Comparison of ENCODE assay signal across 11 cellular contexts in the genomic region with DNA sequence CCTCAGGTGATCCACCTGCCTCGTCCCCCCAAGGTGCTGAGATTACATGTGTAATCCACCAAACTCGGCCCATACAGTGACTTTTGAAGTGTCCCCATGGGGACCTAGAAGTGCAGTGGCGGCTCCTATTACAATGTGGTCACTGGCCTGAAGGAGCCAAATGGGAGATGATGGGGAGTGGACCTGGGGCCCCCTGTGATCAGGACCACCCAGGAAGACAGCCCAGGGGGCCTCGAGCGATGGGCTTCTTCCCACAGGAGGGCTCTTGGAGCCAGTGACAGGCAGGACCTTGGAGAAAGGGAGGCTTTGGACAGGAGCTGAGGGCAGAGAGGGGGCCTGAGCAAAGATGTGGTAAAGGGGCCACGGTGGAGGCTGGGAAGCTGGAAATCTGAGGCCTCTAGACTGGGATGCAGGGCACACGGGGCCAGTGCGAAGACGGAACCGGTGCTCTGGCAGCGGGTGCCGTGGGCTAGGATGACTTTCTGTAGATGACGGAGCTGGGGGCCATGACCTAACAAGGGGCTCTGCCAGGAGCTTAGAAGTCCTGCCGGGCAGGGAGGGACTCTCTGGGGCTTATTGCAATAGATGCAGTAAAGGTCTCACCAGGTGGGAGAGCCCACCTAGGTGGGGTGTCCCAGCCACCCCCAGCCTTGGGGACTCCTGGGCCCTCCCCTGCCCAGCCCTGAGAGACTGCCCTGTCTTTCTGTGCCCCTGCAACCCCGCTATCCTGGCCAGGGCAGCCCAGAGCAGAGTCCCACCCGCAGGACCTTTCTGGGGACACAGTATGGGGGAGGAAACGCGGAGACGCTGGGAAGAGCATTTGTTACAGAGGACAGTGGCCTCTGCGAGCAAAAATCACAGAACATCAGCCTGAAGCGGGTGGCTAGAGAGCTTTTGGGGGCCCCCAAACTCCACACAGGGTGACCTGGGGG. TPM values are rescaled to one million over a fixed set of nuclear protein-coding genes. Genes with fewer than 3 reads are reported as not detected.
DNase-seq lines count a peak whose midpoint lies in the region; ATAC-seq, FAIRE-seq and TF ChIP-seq lines count a peak whose summit lies in the region.
"Had no signal": no experiment of that assay in that cellular context is flagged by ENCODE, and none has a peak within 500 bp of the region (broad histone marks: within the 10 kb centered on the region; RNA-seq: fewer than 3 reads in every experiment).

No MANE protein-coding gene starts in this region.

- peaks cover 47% of the 10 kb centered on the region for H3K4me1 Mint-ChIP-seq in activated CD8-positive, alpha-beta T cell treated with anti-CD3 and anti-CD28 coated beads for 36 hours (ENCODE audit: low read depth)
- H3K4me1 Mint-ChIP-seq in activated CD8-positive, alpha-beta T cell treated with anti-CD3 and anti-CD28 coated beads, Interleukin-2, amount 10 ng/mL, durations not matched to agents 7 days and 5 days (ENCODE audit: low read depth) = peaks cover 46% of the 10 kb centered on the region
- H3K4me1 Mint-ChIP-seq in stimulated activated effector memory CD8-positive, alpha-beta T cell treated with anti-CD3 and anti-CD28 coated beads, Interleukin-12 subunit alpha, Interleukin-12 subunit beta, amount 100 ng/mL, for 72 hours = peaks cover 38% of the 10 kb centered on the region

- peaks cover 23% of the 10 kb centered on the region for H3K36me3 Mint-ChIP-seq in activated CD8-positive, alpha-beta T cell treated with anti-CD3 and anti-CD28 coated beads for 36 hours (ENCODE audit: low read depth)
- H3K36me3 Mint-ChIP-seq in activated CD8-positive, alpha-beta T cell treated with anti-CD3 and anti-CD28 coated beads, Interleukin-2, amount 10 ng/mL, durations not matched to agents 7 days and 5 days (ENCODE audit: low read depth) = peaks cover 30% of the 10 kb centered on the region
- peaks cover 67% of the 10 kb centered on the region for H3K36me3 Mint-ChIP-seq in stimulated activated effector memory CD8-positive, alpha-beta T cell treated with anti-CD3 and anti-CD28 coated beads, Interleukin-12 subunit alpha, Interleukin-12 subunit beta, amount 100 ng/mL, for 72 hours

- H3K9me3 Mint-ChIP-seq in activated CD8-positive, alpha-beta T cell treated with anti-CD3 and anti-CD28 coated beads for 36 hours = no peaks in the 10 kb centered on the region
- no peaks in the 10 kb centered on the region for H3K9me3 Mint-ChIP-seq in activated CD8-positive, alpha-beta T cell treated with anti-CD3 and anti-CD28 coated beads, Interleukin-2, amount 10 ng/mL, durations not matched to agents 7 days and 5 days (ENCODE audit: insufficient read depth)
- no peaks in the 10 kb centered on the region for H3K9me3 Mint-ChIP-seq in stimulated activated effector memory CD8-positive, alpha-beta T cell treated with anti-CD3 and anti-CD28 coated beads, Interleukin-12 subunit alpha, Interleukin-12 subunit beta, amount 100 ng/mL, for 72 hours

- H3K27ac Mint-ChIP-seq in activated CD8-positive, alpha-beta T cell treated with anti-CD3 and anti-CD28 coated beads for 36 hours = no peak overlapping the region
- no peak overlapping the region for H3K27ac Mint-ChIP-seq in activated CD8-positive, alpha-beta T cell treated with anti-CD3 and anti-CD28 coated beads, Interleukin-2, amount 10 ng/mL, durations not matched to agents 7 days and 5 days
- peak overlapping the region; percentile 79 for H3K27ac Mint-ChIP-seq in stimulated activated effector memory CD8-positive, alpha-beta T cell treated with anti-CD3 and anti-CD28 coated beads, Interleukin-12 subunit alpha, Interleukin-12 subunit beta, amount 100 ng/mL, for 72 hours

- no peaks in the 10 kb centered on the region for H3K27me3 ChIP-seq in RWPE2 (ENCODE audit: insufficient read depth, poor library complexity, severe bottlenecking)

- no peaks in the 10 kb centered on the region for H3K27me3 Mint-ChIP-seq in activated CD8-positive, alpha-beta T cell treated with anti-CD3 and anti-CD28 coated beads for 36 hours
- no peaks in the 10 kb centered on the region for H3K27me3 Mint-ChIP-seq in activated CD8-positive, alpha-beta T cell treated with anti-CD3 and anti-CD28 coated beads, Interleukin-2, amount 10 ng/mL, durations not matched to agents 7 days and 5 days (ENCODE audit: low read depth)

- H3K9me3 ChIP-seq in RWPE2 (ENCODE audit: severe bottlenecking) (no peaks in the 10 kb centered on the region), kidney (ENCODE audit: control insufficient read depth in 1 of 2, low read length in 2 of 2) (no peaks in the 10 kb centered on the region)

- H3K4me1 ChIP-seq in RWPE2 (ENCODE audit: insufficient read depth, poor library complexity, severe bottlenecking) (peaks cover 34% of the 10 kb centered on the region), kidney (ENCODE audit: control insufficient read depth in 1 of 2, insufficient read depth in 1 of 2, low read depth in 1 of 2, low read length in 2 of 2) (peaks cover 25 to 32% of the 10 kb centered on the region in 2 donors)

- peak; percentile 20 for DNase-seq in activated CD8-positive, alpha-beta T cell treated with anti-CD3 and anti-CD28 coated beads for 36 hours
- no peak for DNase-seq in activated CD8-positive, alpha-beta T cell treated with anti-CD3 and anti-CD28 coated beads, Interleukin-2, amount 10 ng/mL, durations not matched to agents 7 days and 5 days
- DNase-seq in RWPE2 (ENCODE audit: low spot score) = no peak
- no peak for DNase-seq in kidney
- no peak for DNase-seq in stimulated activated effector memory CD8-positive, alpha-beta T cell treated with anti-CD3 and anti-CD28 coated beads, Interleukin-12 subunit alpha, Interleukin-12 subunit beta, amount 100 ng/mL, for 72 hours (ENCODE audit: low spot score in 2 of 2)
- no peak for DNase-seq in DMS153 treated with DMSO at 0.1 percent for 48 hours (lab: John Stamatoyannopoulos, UW; ENCODE audit: unreplicated experiment)
- DNase-seq in iPS-NIHi11 (ENCODE audit: low spot score) = no peak
- DNase-seq: NCI-H748 treated with DMSO at 0.1 percent for 48 hours had no signal

- H3K27ac ChIP-seq in RWPE2 (ENCODE audit: poor library complexity, severe bottlenecking) (peak overlapping the region; percentile 2), kidney (ENCODE audit: low read depth in 2 of 2, low read length in 2 of 2) (peak overlapping the region; percentile 76 to 87)

- H3K36me3 ChIP-seq in RWPE2 (ENCODE audit: low read depth) (no peaks in the 10 kb centered on the region), kidney (ENCODE audit: control insufficient read depth in 1 of 2, insufficient read depth in 2 of 2, low read length in 2 of 2) (no peaks in the 10 kb centered on the region)

- CTCF ChIA-PET in activated CD8-positive, alpha-beta T cell treated with anti-CD3 and anti-CD28 coated beads for 36 hours (lab: Charles Lee) = interaction anchor here (3.3 kb wide), 1 partner anchor 33 kb away, joined by 10 read pairs; no protein-coding TSS in a partner anchor
- CTCF ChIA-PET in activated CD8-positive, alpha-beta T cell treated with anti-CD3 and anti-CD28 coated beads, Interleukin-2, amount 10 ng/mL, durations not matched to agents 7 days and 5 days (lab: Charles Lee) = interaction anchor here (0.8 to 1.0 kb wide), 3 partner anchors 8 to 32 kb away, joined by 3 to 4 read pairs (median 3); no protein-coding TSS in a partner anchor

- intact Hi-C loops in activated CD8-positive, alpha-beta T cell treated with anti-CD3 and anti-CD28 coated beads for 36 hours (cut with micrococcal nuclease) = no loop called here
- intact Hi-C loops in kidney (cut with DNase I) = no loop called here

- POLR2A ChIA-PET in activated CD8-positive, alpha-beta T cell treated with anti-CD3 and anti-CD28 coated beads for 36 hours (lab: Charles Lee) = interaction anchor here (0.8 to 19.2 kb wide), 6 partner anchors 9 to 33 kb away, joined by 3 to 335 read pairs (median 8); partner anchors contain the start of genes SYNGR2, TMC6 and TMC8
- POLR2A ChIA-PET in activated CD8-positive, alpha-beta T cell treated with anti-CD3 and anti-CD28 coated beads, Interleukin-2, amount 10 ng/mL, durations not matched to agents 7 days and 5 days (lab: Charles Lee) = interaction anchor here (0.5 to 11.6 kb wide), 4 partner anchors 9 to 81 kb away, joined by 3 to 182 read pairs (median 4); partner anchors contain the start of genes AFMID, TK1, TMC6 and TMC8

- ATAC-seq in activated CD8-positive, alpha-beta T cell treated with anti-CD3 and anti-CD28 coated beads for 36 hours = no peak
- no peak for ATAC-seq in activated CD8-positive, alpha-beta T cell treated with anti-CD3 and anti-CD28 coated beads, Interleukin-2, amount 10 ng/mL, durations not matched to agents 7 days and 5 days
- ATAC-seq in RWPE2 (ENCODE audit: low read depth) (no peak), GM18868 (IDR thresholded peaks at IDR 0.05; ENCODE audit: unreplicated experiment) (no peak)
- no peak for ATAC-seq in stimulated activated effector memory CD8-positive, alpha-beta T cell treated with anti-CD3 and anti-CD28 coated beads, Interleukin-12 subunit alpha, Interleukin-12 subunit beta, amount 100 ng/mL, for 72 hours

- H3K4me3 Mint-ChIP-seq in activated CD8-positive, alpha-beta T cell treated with anti-CD3 and anti-CD28 coated beads for 36 hours = no peak overlapping the region
- no peak overlapping the region for H3K4me3 Mint-ChIP-seq in activated CD8-positive, alpha-beta T cell treated with anti-CD3 and anti-CD28 coated beads, Interleukin-2, amount 10 ng/mL, durations not matched to agents 7 days and 5 days
- no peak overlapping the region for H3K4me3 Mint-ChIP-seq in stimulated activated effector memory CD8-positive, alpha-beta T cell treated with anti-CD3 and anti-CD28 coated beads, Interleukin-12 subunit alpha, Interleukin-12 subunit beta, amount 100 ng/mL, for 72 hours

- H3K4me3 ChIP-seq in RWPE2 (ENCODE audit: severe bottlenecking) = no peak overlapping the region
- H3K4me3 ChIP-seq in kidney (ENCODE audit: low read length in 2 of 2) = no peak overlapping the region

- no peak for TF ChIP-seq CTCF in activated CD8-positive, alpha-beta T cell treated with anti-CD3 and anti-CD28 coated beads for 36 hours (IDR thresholded peaks at IDR 0.05)
- TF ChIP-seq CTCF in RWPE2 (IDR thresholded peaks at IDR 0.05; ENCODE audit: poor library complexity, severe bottlenecking) (no peak), kidney (IDR thresholded peaks at IDR 0.05; ENCODE audit: borderline replicate concordance, extremely low read depth, insufficient read depth) (no peak)

- peak overlapping the region in 1 of 2 donors; percentile 51 for H3K9ac ChIP-seq in kidney (ENCODE audit: low read length in 2 of 2)

- no peak for FAIRE-seq in kidney (lab: Jason Lieb, UNC)

RNA-seq across cellular contexts. Expression of gene C17orf99, which starts 2.7 kb away (rescaled TPM):
- total RNA-seq in activated CD8-positive, alpha-beta T cell treated with anti-CD3 and anti-CD28 coated beads for 36 hours = under 1 TPM in 1 of 2 experiments, not detected in 1; 0.51 TPM
- total RNA-seq in activated CD8-positive, alpha-beta T cell treated with anti-CD3 and anti-CD28 coated beads, Interleukin-2, amount 10 ng/mL, durations not matched to agents 7 days and 5 days = not detected
- total RNA-seq in kidney = not detected
- not detected for polyA plus RNA-seq in kidney (ENCODE audit: insufficient read depth, low read depth, low replicate concordance)
- total RNA-seq: occipital lobe; T-helper 1 cell treated with Interleukin-12 subunit alpha and Interleukin-12 subunit beta and Interleukin-4 antibody, amounts not matched to agents 30 ng/mL and 1 ng/mL, for 36 hours had no signal

RNA-seq across cellular contexts. Expression of gene TMC8, which starts 12.9 kb away (rescaled TPM):
- 100 to 1,000 TPM; 182 to 197 TPM for total RNA-seq in activated CD8-positive, alpha-beta T cell treated with anti-CD3 and anti-CD28 coated beads for 36 hours
- 100 to 1,000 TPM; 258 to 278 TPM for total RNA-seq in activated CD8-positive, alpha-beta T cell treated with anti-CD3 and anti-CD28 coated beads, Interleukin-2, amount 10 ng/mL, durations not matched to agents 7 days and 5 days
- 35.9 TPM for total RNA-seq in kidney
- 1.0 TPM for polyA plus RNA-seq in kidney (ENCODE audit: insufficient read depth, low read depth, low replicate concordance)

RNA-seq across cellular contexts. Expression of gene TMC6, which starts 14.9 kb away (rescaled TPM):
- total RNA-seq in activated CD8-positive, alpha-beta T cell treated with anti-CD3 and anti-CD28 coated beads for 36 hours = 100 to 1,000 TPM; 209 to 213 TPM
- total RNA-seq in activated CD8-positive, alpha-beta T cell treated with anti-CD3 and anti-CD28 coated beads, Interleukin-2, amount 10 ng/mL, durations not matched to agents 7 days and 5 days = 100 to 1,000 TPM; 407 to 476 TPM
- total RNA-seq in kidney = 115 TPM
- 15.0 TPM for polyA plus RNA-seq in kidney (ENCODE audit: insufficient read depth, low read depth, low replicate concordance)

RNA-seq across cellular contexts. Expression of gene SYNGR2, which starts 24.9 kb away (rescaled TPM):
- 10 to 100 TPM; 92.6 to 95.1 TPM for total RNA-seq in activated CD8-positive, alpha-beta T cell treated with anti-CD3 and anti-CD28 coated beads for 36 hours
- 10 to 100 TPM; 41.1 to 44.3 TPM for total RNA-seq in activated CD8-positive, alpha-beta T cell treated with anti-CD3 and anti-CD28 coated beads, Interleukin-2, amount 10 ng/mL, durations not matched to agents 7 days and 5 days
- total RNA-seq in kidney = 165 TPM
- polyA plus RNA-seq in kidney (ENCODE audit: insufficient read depth, low read depth, low replicate concordance) = 149 TPM

RNA-seq across cellular contexts. Expression of gene TK1, which starts 43.4 kb away (rescaled TPM):
- 100 to 1,000 TPM; 175 to 179 TPM for total RNA-seq in activated CD8-positive, alpha-beta T cell treated with anti-CD3 and anti-CD28 coated beads for 36 hours
- 100 to 1,000 TPM; 139 to 142 TPM for total RNA-seq in activated CD8-positive, alpha-beta T cell treated with anti-CD3 and anti-CD28 coated beads, Interleukin-2, amount 10 ng/mL, durations not matched to agents 7 days and 5 days
- 12.7 TPM for total RNA-seq in kidney
- polyA plus RNA-seq in kidney (ENCODE audit: insufficient read depth, low read depth, low replicate concordance) = 9.3 TPM
